8 cellular contexts compared by ENCODE assay signal in genomic region chr6:13710552-13711383, GRCh38. TPM values are rescaled to one million over a fixed set of nuclear protein-coding genes. Genes with fewer than 3 reads are reported as not detected.
DNase-seq lines count a peak whose midpoint lies in the region; ATAC-seq, FAIRE-seq and TF ChIP-seq lines count a peak whose summit lies in the region.

No MANE protein-coding gene starts in this region.

- H3K27ac ChIP-seq in colonic mucosa (peak overlapping the region; percentile 95), HepG2 (ENCODE audit: extremely low read length, insufficient read depth, low read length) (peak overlapping the region; percentile 88)

- H2AFZ ChIP-seq in HepG2 (ENCODE audit: low read length) = no peak overlapping the region

- BruUV-seq in Calu3 (replicated peaks; lab: Mats Ljungman, UMichigan) (no TSS peak), HepG2 (replicated peaks; lab: Mats Ljungman, UMichigan) (no TSS peak)

- H3K4me3 Mint-ChIP-seq in Calu3 (ENCODE audit: low read depth, unreplicated experiment) = peak overlapping the region; percentile 87

- DNase-seq in Calu3 = peak; percentile 37
- peak; percentile 44 for DNase-seq in HuH-7 (ENCODE audit: low spot score)
- peak; percentile 63 for DNase-seq in colonic mucosa
- DNase-seq in HepG2 (ENCODE audit: low spot score) = peak; percentile 67
- peak; percentile 57 for DNase-seq in stimulated activated CD8-positive, alpha-beta memory T cell treated with anti-CD3 and anti-CD28 coated beads, Interleukin-4, amount 100 ng/mL, for 48 hours

- peak; percentile 29 for TF ChIP-seq RAD21 in HepG2 (CRISPR knock-in tag; IDR thresholded peaks at IDR 0.05)

- ATAC-seq in GM21515 (IDR thresholded peaks at IDR 0.05; ENCODE audit: unreplicated experiment) (peak; percentile 15), HepG2 (peak; percentile 63), HG03520 (IDR thresholded peaks at IDR 0.05; ENCODE audit: unreplicated experiment) (no peak)

- FAIRE-seq in HepG2 (lab: Jason Lieb, UNC) = no peak

- intact Hi-C loops in Calu3 (cut with micrococcal nuclease; ENCODE audit: unreplicated experiment) = no loop called here
- intact Hi-C loops in colonic mucosa (cut with DNase I) = no loop called here
- intact Hi-C loops in HepG2 (cut with micrococcal nuclease; ENCODE audit: unreplicated experiment) = loop anchor here (5.0 kb wide), 2 partner anchors 93 to 102 kb away; partner anchors contain the start of genes MCUR1 and NOL7

- TF ChIP-seq POLR2A in HepG2 (IDR thresholded peaks at IDR 0.05; ENCODE audit: insufficient read depth in 1 of 2, low read depth in 2 of 2, low read length in 2 of 2) = peak; percentile 77 to 79

- H3K4me3 ChIP-seq in WI38 (ENCODE audit: low read depth, low read length) = peak overlapping the region; percentile 92
- peak overlapping the region; percentile 87 for H3K4me3 ChIP-seq in colonic mucosa
- H3K4me3 ChIP-seq in HepG2 (replicated peaks in 1 of 3; ENCODE audit: insufficient read depth in 1 of 3, low read depth in 2 of 3, low read length in 3 of 3) = peak overlapping the region; percentile 92 to 97 (median 95)

- CTCF ChIA-PET in Calu3 (lab: Charles Lee) (no interaction called here), HepG2 (lab: Yijun Ruan, JAX; ENCODE audit: low intra/inter-chr PET ratio, low total read pairs) (no interaction called here)

- H3K9me3 ChIP-seq in colonic mucosa = no peaks in the 10 kb centered on the region
- H3K9me3 ChIP-seq in HepG2 (ENCODE audit: low read length) = no peaks in the 10 kb centered on the region

- peak overlapping the region; percentile 83 to 90 for H3K9ac ChIP-seq in colonic mucosa (ENCODE audit: low read depth in 2 of 2, low read length in 2 of 2)
- H3K9ac ChIP-seq in HepG2 (ENCODE audit: insufficient read depth, low read depth, low read length) = peak overlapping the region; percentile 90

- H4K20me1 ChIP-seq in HepG2 (ENCODE audit: insufficient read depth, low read length) = peaks cover 19% of the 10 kb centered on the region

- H3K36me3 Mint-ChIP-seq in Calu3 (ENCODE audit: insufficient read depth, unreplicated experiment) = peaks cover 42% of the 10 kb centered on the region

- no peaks in the 10 kb centered on the region for H3K27me3 Mint-ChIP-seq in Calu3 (ENCODE audit: unreplicated experiment)

- H3K4me1 ChIP-seq in colonic mucosa = peaks cover 6% of the 10 kb centered on the region
- peaks cover 44% of the 10 kb centered on the region for H3K4me1 ChIP-seq in HepG2 (ENCODE audit: insufficient read depth, low read length)

- peak overlapping the region; percentile 74 for H3K27ac Mint-ChIP-seq in Calu3 (ENCODE audit: unreplicated experiment)

- peaks cover 51% of the 10 kb centered on the region for H3K79me2 ChIP-seq in HepG2 (ENCODE audit: insufficient read depth, low read length)

- TF ChIP-seq EP300 in HepG2 (IDR thresholded peaks at IDR 0.05; ENCODE audit: low read depth in 2 of 2, low read length in 2 of 2) = no peak
- no peak for TF ChIP-seq EP300 in HepG2 (CRISPR knock-in tag; IDR thresholded peaks at IDR 0.05; ENCODE audit: borderline replicate concordance)

- WGBS in HepG2 (ENCODE audit: low lambda C conversion rate) = 2% methylated on average over 36 of the region's 84 CpGs

- H3K9me3 Mint-ChIP-seq in Calu3 (ENCODE audit: low read depth, unreplicated experiment) = no peaks in the 10 kb centered on the region

- peaks cover 13% of the 10 kb centered on the region for H3K4me1 Mint-ChIP-seq in Calu3 (ENCODE audit: low read depth, unreplicated experiment)

- TF ChIP-seq CTCF in Calu3 (IDR thresholded peaks at IDR 0.05; ENCODE audit: unreplicated experiment) (no peak), WI38 (IDR thresholded peaks at IDR 0.05; ENCODE audit: low read depth, low read length) (no peak), colonic mucosa (IDR thresholded peaks at IDR 0.05) (no peak), HepG2 (CRISPR knock-in tag; IDR thresholded peaks at IDR 0.05) (no peak)

- peak overlapping the region; percentile 96 for H3K4me2 ChIP-seq in HepG2 (ENCODE audit: low read depth, low read length)

- H3K36me3 ChIP-seq in colonic mucosa (no peaks in the 10 kb centered on the region), HepG2 (replicated peaks in 1 of 2; ENCODE audit: control insufficient read depth in 1 of 2, insufficient read depth in 2 of 2, low read length in 2 of 2) (no peaks in the 10 kb centered on the region)

- H3K27me3 ChIP-seq in colonic mucosa (no peaks in the 10 kb centered on the region), HepG2 (ENCODE audit: control insufficient read depth in 1 of 2, insufficient read depth in 2 of 2, low read length in 2 of 2) (no peaks in the 10 kb centered on the region; a peak in 1 of 5 replicates)

- POLR2A ChIA-PET in HepG2 (lab: Yijun Ruan, JAX) = interaction anchor here (1.0 to 3.0 kb wide), 13 partner anchors 11 to 303 kb away, joined by 3 to 24 read pairs (median 7); partner anchors contain the start of genes MCUR1, NOL7 and SIRT5

- in situ Hi-C loops in HepG2 (cut with HindIII; ENCODE audit: extremely low pct_ligation_motif_present, low pct_unique_long_range_greater_than_20kb) = no loop called here

TF ChIP-seq in HepG2, 621 proteins besides CTCF, POLR2A, EP300 and RAD21 (continues in another document):
- TF ChIP-seq SMAD1 (CRISPR knock-in tag; IDR thresholded peaks at IDR 0.05; ENCODE audit: borderline replicate concordance, low read depth) (0 out of 2 replicates have a peak, but pooled peaks have one; percentile 51), RARA (CRISPR knock-in tag; IDR thresholded peaks at IDR 0.05) (peak; percentile 40; the same call in 1 of the 2 replicates), ZNF3 (CRISPR knock-in tag; IDR thresholded peaks at IDR 0.05) (no peak), ARID3A (IDR thresholded peaks at IDR 0.05; ENCODE audit: low read depth, low read length) (no peak), ZNF275 (CRISPR knock-in tag; IDR thresholded peaks at IDR 0.05; ENCODE audit: borderline replicate concordance) (no peak), ZNF550 (CRISPR knock-in tag; IDR thresholded peaks at IDR 0.05; ENCODE audit: borderline replicate concordance) (no peak)

RNA-seq across cellular contexts. Expression of gene RANBP9, which starts 0.9 kb away (rescaled TPM):
- total RNA-seq in Calu3 (2022) (17.8 and 20.4 TPM in 2 replicates), colonic mucosa (10 to 100 TPM; 27.2 to 35.0 TPM), HepG2 (2016; rRNA removed; fragmentation: Illumina TruSeq; extraction: Trizol) (30.6 and 40.8 TPM in 2 replicates)
- total RNA-seq in HepG2 (2016; cell fraction: cytosol; rRNA removed; fragmentation: Illumina TruSeq; extraction: Trizol; ENCODE audit: low read depth) = 49.4 and 57.5 TPM in 2 replicates
- total RNA-seq in HepG2 (2016; cell fraction: insoluble cytoplasmic fraction; rRNA removed; fragmentation: Illumina TruSeq; extraction: Trizol) = 29.2 and 36.4 TPM in 2 replicates
- total RNA-seq in HepG2 (2016; cell fraction: membrane; rRNA removed; fragmentation: Illumina TruSeq; extraction: Trizol) = 51.1 and 60.2 TPM in 2 replicates
- 28.5 and 30.5 TPM in 2 replicates for total RNA-seq in HepG2 (2016; cell fraction: nucleus; rRNA removed; fragmentation: Illumina TruSeq; extraction: Trizol)
- polyA plus RNA-seq in HepG2 (2011; rRNA removed) = 22.4 and 26.6 TPM in 2 replicates
- polyA plus RNA-seq in HepG2 (2011; cell fraction: cytosol; rRNA removed) = 14.8 and 16.2 TPM in 2 replicates
- polyA plus RNA-seq in HepG2 (2011; cell fraction: nucleus; rRNA removed) = 22.9 TPM in 2 replicates
- 32.6 and 36.1 TPM in 2 replicates for polyA plus RNA-seq in HepG2 (2012)
- polyA plus RNA-seq in HepG2 (2016; cell fraction: cytosol; fragmentation: Illumina TruSeq; extraction: Trizol; ENCODE audit: low read depth) = 8.1 and 8.7 TPM in 2 replicates
- 43.1 and 50.7 TPM in 2 replicates for polyA plus RNA-seq in HepG2 (2016; cell fraction: insoluble cytoplasmic fraction; fragmentation: Illumina TruSeq; extraction: Trizol; ENCODE audit: low read depth)
- polyA plus RNA-seq in HepG2 (2016; cell fraction: membrane; fragmentation: Illumina TruSeq; extraction: Trizol; ENCODE audit: low read depth) = 23.5 and 24.1 TPM in 2 replicates
- polyA plus RNA-seq in HepG2 (2016; cell fraction: nucleus; fragmentation: Illumina TruSeq; extraction: Trizol; ENCODE audit: insufficient read depth, low read depth) = 49.1 and 54.5 TPM in 2 replicates
- polyA minus RNA-seq in HepG2 (2011; rRNA and poly(A)+ RNA removed; ENCODE audit: low replicate concordance) = 9.6 and 10.2 TPM in 2 replicates
- polyA minus RNA-seq in HepG2 (2011; cell fraction: cytosol; rRNA and poly(A)+ RNA removed) = 26.9 and 31.1 TPM in 2 replicates
- 31.8 and 37.2 TPM in 2 replicates for polyA minus RNA-seq in HepG2 (2011; cell fraction: nucleus; rRNA and poly(A)+ RNA removed)
